8 cellular contexts compared by ENCODE assay signal in genomic region chr2:166375205-166375735, GRCh38. TPM values are rescaled to one million over a fixed set of nuclear protein-coding genes. Genes with fewer than 3 reads are reported as not detected.
DNase-seq lines count a peak whose midpoint lies in the region; ATAC-seq lines count a peak whose summit lies in the region.

No MANE protein-coding gene starts in this region.

- no peaks in the 10 kb centered on the region for H3K36me3 Mint-ChIP-seq in naive thymus-derived CD8-positive, alpha-beta T cell

- peaks cover 34% of the 10 kb centered on the region for H3K27me3 ChIP-seq in ectodermal cell (ENCODE audit: control insufficient read depth, insufficient read depth, low read length, poor library complexity, severe bottlenecking)

- peaks cover 13 to 32% (median 22%) of the 10 kb centered on the region in 5 donors for H3K27me3 Mint-ChIP-seq in naive thymus-derived CD8-positive, alpha-beta T cell

- no peaks in the 10 kb centered on the region for H3K36me3 ChIP-seq in ectodermal cell (ENCODE audit: control insufficient read depth, insufficient read depth, low read length)

- no peaks in the 10 kb centered on the region for H3K9me3 ChIP-seq in ectodermal cell (ENCODE audit: control insufficient read depth, low read length)

- no peak overlapping the region for H3K27ac ChIP-seq in ectodermal cell (ENCODE audit: insufficient read depth, low read depth, low read length, poor library complexity, severe bottlenecking)

- POLR2A ChIA-PET in naive thymus-derived CD8-positive, alpha-beta T cell (lab: Charles Lee) = no interaction called here

- H3K4me1 ChIP-seq in ectodermal cell (ENCODE audit: control insufficient read depth, insufficient read depth, low read length) = no peaks in the 10 kb centered on the region

- peak overlapping the region; percentile 52 to 85 (median 74) for H3K4me3 Mint-ChIP-seq in naive thymus-derived CD8-positive, alpha-beta T cell

- ATAC-seq in GM19372 (IDR thresholded peaks at IDR 0.05; ENCODE audit: low read depth, unreplicated experiment) (peak; percentile 5), HG02884 (IDR thresholded peaks at IDR 0.05; ENCODE audit: unreplicated experiment) (no peak), HG03039 (IDR thresholded peaks at IDR 0.05; ENCODE audit: unreplicated experiment) (no peak)
- ATAC-seq in naive thymus-derived CD8-positive, alpha-beta T cell = peak in 1 of 2 donors; percentile 24

- WGBS in ectodermal cell, 2 experiments = 3 to 4% methylated on average over 15 to 17 of the region's 17 CpGs

- peak overlapping the region; percentile 59 for H3K4me3 ChIP-seq in ectodermal cell (ENCODE audit: insufficient read depth, low read depth, low read length)

- DNase-seq in AG20443 (ENCODE audit: low spot score) (peak; percentile 21), NCI-H2227 (lab: John Stamatoyannopoulos, UW; ENCODE audit: unreplicated experiment) (peak; percentile 87), iPS-NIHi7 (ENCODE audit: extremely low spot score) (no peak)
- DNase-seq in naive thymus-derived CD8-positive, alpha-beta T cell = no peak

- peaks cover 0 to 2% (median 0%) of the 10 kb centered on the region in 9 donors for H3K9me3 Mint-ChIP-seq in naive thymus-derived CD8-positive, alpha-beta T cell

- H3K4me1 Mint-ChIP-seq in naive thymus-derived CD8-positive, alpha-beta T cell = peaks cover 7 to 15% (median 12%) of the 10 kb centered on the region in 4 donors

- peak overlapping the region in 1 of 10 donors; percentile 1 for H3K27ac Mint-ChIP-seq in naive thymus-derived CD8-positive, alpha-beta T cell

RNA-seq across cellular contexts. Expression of gene SCN9A, which starts 0.5 kb away (rescaled TPM):
- polyA plus RNA-seq in ectodermal cell (2013, experiment 1 of 4) = 0.61 TPM
- 0.37 TPM for polyA plus RNA-seq in ectodermal cell (2013, experiment 2 of 4)
- 0.37 TPM for polyA plus RNA-seq in ectodermal cell (2013, experiment 3 of 4)
- 0.36 TPM for polyA plus RNA-seq in ectodermal cell (2013, experiment 4 of 4)
- not detected for total RNA-seq in naive thymus-derived CD8-positive, alpha-beta T cell
- polyA plus RNA-seq in naive thymus-derived CD8-positive, alpha-beta T cell = under 1 TPM in 1 of 3 donors, not detected in 2; 0.16 TPM

Comparison
In these comparisons a context has a peak if more than half of its experiments do, and no peak if none do; other contexts are left out.
1. DNase-seq: peak in AG20443 (single experiment) and NCI-H2227 (single experiment); none in naive thymus-derived CD8-positive, alpha-beta T cell (0 of 10) and iPS-NIHi7 (single experiment).